8 cellular contexts compared by ENCODE assay signal in genomic region chr22:42300286-42301071, GRCh38. TPM values are rescaled to one million over a fixed set of nuclear protein-coding genes. Genes with fewer than 3 reads are reported as not detected.
DNase-seq lines count a peak whose midpoint lies in the region; ATAC-seq and TF ChIP-seq lines count a peak whose summit lies in the region.

No MANE protein-coding gene starts in this region.

- TF ChIP-seq CTCF in GM10248 (IDR thresholded peaks at IDR 0.05; ENCODE audit: control extremely low read depth, extremely low read depth, low read depth, missing control alignments) (no peak), kidney epithelial cell (IDR thresholded peaks at IDR 0.05; ENCODE audit: insufficient read depth, low read length, poor library complexity, severe bottlenecking) (no peak), HFFc6 (IDR thresholded peaks at IDR 0.05) (no peak), ascending aorta (IDR thresholded peaks at IDR 0.05) (no peak)

- CTCF ChIA-PET in GM10248 (lab: Yijun Ruan, JAX), result no interaction called here

- no peaks in the 10 kb centered on the region for H3K36me3 ChIP-seq in kidney epithelial cell (ENCODE audit: control insufficient read depth, insufficient read depth, low read length)
- no peaks in the 10 kb centered on the region for H3K36me3 ChIP-seq in ascending aorta

- no peak overlapping the region for H3K4me3 Mint-ChIP-seq in HFFc6

- no peaks in the 10 kb centered on the region for H3K4me1 Mint-ChIP-seq in HFFc6 (ENCODE audit: low read depth)

- H3K27me3 Mint-ChIP-seq in HFFc6 (ENCODE audit: insufficient read depth), result peaks cover 26% of the 10 kb centered on the region

- H3K36me3 Mint-ChIP-seq in HFFc6 (ENCODE audit: low read depth), result no peaks in the 10 kb centered on the region

- peak overlapping the region; percentile 45 for H3K4me3 ChIP-seq in Jurkat, Clone E6-1 (ENCODE audit: low read length)
- H3K4me3 ChIP-seq in kidney epithelial cell (ENCODE audit: low read depth, low read length) (no peak overlapping the region), ascending aorta (no peak overlapping the region)

- no peak overlapping the region for H3K27ac Mint-ChIP-seq in HFFc6

- H3K9me3 Mint-ChIP-seq in HFFc6, result no peaks in the 10 kb centered on the region

- POLR2A ChIA-PET in GM10248 (lab: Yijun Ruan, JAX), result no interaction called here

- no peak for ATAC-seq in HG03571 (IDR thresholded peaks at IDR 0.05; ENCODE audit: unreplicated experiment)

- intact Hi-C loops in ascending aorta (cut with DNase I), result no loop called here

- no peaks in the 10 kb centered on the region for H3K9me3 ChIP-seq in ascending aorta

- H3K27me3 ChIP-seq in kidney epithelial cell (ENCODE audit: control insufficient read depth, insufficient read depth, low read length) (peaks cover 39% of the 10 kb centered on the region), ascending aorta (no peaks in the 10 kb centered on the region)

- H3K4me1 ChIP-seq in ascending aorta, result peaks cover 0 to 8% of the 10 kb centered on the region in 2 donors

- no peak overlapping the region for H3K27ac ChIP-seq in ascending aorta

- DNase-seq in GM10248 (ENCODE audit: extremely low spot score), result peak; percentile 78
- DNase-seq in Jurkat, Clone E6-1 (ENCODE audit: low read depth, low spot score), result peak; percentile 61
- peak; percentile 68 for DNase-seq in activated CD8-positive, alpha-beta memory T cell treated with anti-CD3 and anti-CD28 coated beads for 24 hours
- peak; percentile 14 for DNase-seq in kidney epithelial cell (ENCODE audit: low read depth)
- no peak for DNase-seq in HFFc6
- no peak for DNase-seq in mesenteric fat pad (ENCODE audit: low spot score)
- DNase-seq in ascending aorta (ENCODE audit: low spot score in 2 of 2), result no peak

RNA-seq across cellular contexts. Expression of gene TCF20, which starts 30.0 kb away (rescaled TPM):
- polyA plus RNA-seq in Jurkat, Clone E6-1 (2012; ENCODE audit: insufficient read depth, insufficient read length), result 22.1 TPM
- total RNA-seq in kidney epithelial cell, result 48.2 and 52.4 TPM in 2 replicates
- total RNA-seq in HFFc6 (2021; fragmentation: NEBNext Ultra II Directional; extraction: Animal tissue kit (Norgen Biotek cat#: 25700)), result 10 to 100 TPM; 26.7 to 33.4 (median 30.1) TPM
- total RNA-seq in mesenteric fat pad, result 25.2 TPM
- 11.9 TPM for total RNA-seq in ascending aorta

Comparison
In these comparisons a context has a peak if more than half of its experiments do, and no peak if none do; other contexts are left out.
1. DNase-seq: peak in GM10248 (single experiment), Jurkat, Clone E6-1 (single experiment), activated CD8-positive, alpha-beta memory T cell treated with anti-CD3 and anti-CD28 coated beads for 24 hours (single experiment) and kidney epithelial cell (single experiment); none in HFFc6 (single experiment), mesenteric fat pad (single experiment) and ascending aorta (0 of 2).